Comparison of ENCODE assay signal across 14 cellular contexts in the genomic region with DNA sequence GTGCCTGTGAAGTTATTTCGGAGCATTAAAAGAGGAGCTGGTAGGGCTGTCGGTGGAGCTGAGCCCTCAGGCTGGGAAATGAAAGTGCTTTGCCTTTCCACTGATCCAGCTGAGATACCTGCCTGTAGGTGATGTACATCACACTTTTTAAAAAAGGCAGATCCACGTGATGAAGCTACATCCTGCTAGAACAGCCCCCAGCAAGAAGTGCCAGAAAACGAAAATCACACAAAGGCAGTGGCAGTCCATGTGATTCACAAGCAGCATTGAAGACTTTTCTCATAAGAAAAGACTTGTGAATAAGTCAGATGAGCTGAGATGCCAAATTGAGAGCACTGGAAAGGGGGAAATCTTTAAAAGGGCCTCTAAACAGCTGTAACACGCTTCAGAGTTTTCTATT.
DNase-seq lines count a peak whose midpoint lies in the region; ATAC-seq, FAIRE-seq and TF ChIP-seq lines count a peak whose summit lies in the region.
"Had no signal": no experiment of that assay in that cellular context is flagged by ENCODE, and none has a peak within 500 bp of the region (broad histone marks: within the 10 kb centered on the region; RNA-seq: fewer than 3 reads in every experiment).

No MANE protein-coding gene starts in this region.

- FAIRE-seq in GM12891 (lab: Jason Lieb, UNC): peak; percentile 13
- FAIRE-seq: HepG2 had no signal

- no peak overlapping the region for H4K5ac ChIP-seq in mesendoderm (ENCODE audit: low read length)

- H3K79me1 ChIP-seq in neuronal stem cell (ENCODE audit: low read depth, low read length): no peaks in the 10 kb centered on the region
- H3K79me1 ChIP-seq in mesendoderm (ENCODE audit: low read length): no peaks in the 10 kb centered on the region

- H3K4me1 ChIP-seq in OCI-LY3 (ENCODE audit: low read length) (peaks cover 4% of the 10 kb centered on the region; the same call in 1 of the 2 replicates), neuronal stem cell (ENCODE audit: control insufficient read depth in 2 of 2, insufficient read depth in 1 of 2, low read depth in 1 of 2, low read length in 2 of 2) (no peaks in the 10 kb centered on the region), mesendoderm (ENCODE audit: control insufficient read depth, low read depth, low read length) (no peaks in the 10 kb centered on the region)

- H3K14ac ChIP-seq in neuronal stem cell (ENCODE audit: low read length): no peak overlapping the region

- peak; percentile 68 for ATAC-seq in HG02588 (IDR thresholded peaks at IDR 0.05; ENCODE audit: unreplicated experiment)
- ATAC-seq: HepG2, Panc1 had no signal

- H2AFZ ChIP-seq in OCI-LY3 (ENCODE audit: low read depth, low read length) (peak overlapping the region; percentile 75), neuronal stem cell (ENCODE audit: low read length) (peak overlapping the region; percentile 41)

- H3K4me3 ChIP-seq in OCI-LY3 (ENCODE audit: low read length) (no peak overlapping the region), neuronal stem cell (ENCODE audit: low read length in 2 of 2) (no peak overlapping the region), mesendoderm (ENCODE audit: low read length) (no peak overlapping the region)
- H3K4me3 ChIP-seq: MG63 had no signal

- H3K36me3 ChIP-seq in OCI-LY3 (replicated peaks; ENCODE audit: low read depth, low read length): no peaks in the 10 kb centered on the region
- H3K36me3 ChIP-seq in neuronal stem cell (replicated peaks in 1 of 2; ENCODE audit: control insufficient read depth in 2 of 2, insufficient read depth in 2 of 2, low read length in 2 of 2): no peaks in the 10 kb centered on the region
- H3K36me3 ChIP-seq in mesendoderm (ENCODE audit: control insufficient read depth, insufficient read depth, low read length): no peaks in the 10 kb centered on the region
- H3K36me3 ChIP-seq: MG63 had no signal

- TF ChIP-seq CTCF in OCI-LY3 (IDR thresholded peaks at IDR 0.05; ENCODE audit: low read depth, low read length): no peak

- no peak overlapping the region for H2AK5ac ChIP-seq in neuronal stem cell (ENCODE audit: low read depth, low read length)
- H2AK5ac ChIP-seq in mesendoderm (ENCODE audit: low read length): no peak overlapping the region

- no peak overlapping the region for H2BK120ac ChIP-seq in neuronal stem cell (ENCODE audit: low read depth, low read length)
- no peak overlapping the region for H2BK120ac ChIP-seq in mesendoderm (ENCODE audit: low read depth, low read length)

- TF ChIP-seq POLR2A in GM12891 (IDR thresholded peaks at IDR 0.05; ENCODE audit: low read depth, low read length): no peak

- no peak overlapping the region for H4K91ac ChIP-seq in neuronal stem cell (ENCODE audit: low read depth, low read length, poor library complexity)

- H3K23ac ChIP-seq in neuronal stem cell (ENCODE audit: low read depth, low read length, poor library complexity) (no peak overlapping the region), mesendoderm (ENCODE audit: low read length) (no peak overlapping the region)

- no peak overlapping the region for H2BK12ac ChIP-seq in neuronal stem cell (ENCODE audit: low read length)

- H3K79me2 ChIP-seq in OCI-LY3 (ENCODE audit: low read length) (no peaks in the 10 kb centered on the region), mesendoderm (ENCODE audit: control insufficient read depth, insufficient read depth, low read length) (no peaks in the 10 kb centered on the region)

- H3K4ac ChIP-seq in neuronal stem cell (ENCODE audit: low read length) (no peak overlapping the region), mesendoderm (ENCODE audit: low read depth, low read length) (no peak overlapping the region)

- H3K27ac ChIP-seq in OCI-LY3 (ENCODE audit: low read length): no peak overlapping the region
- no peak overlapping the region for H3K27ac ChIP-seq in neuronal stem cell (replicated peaks; ENCODE audit: low read length)
- H3K27ac ChIP-seq in mesendoderm (ENCODE audit: low read depth, low read length): no peak overlapping the region

- H3K4me2 ChIP-seq in OCI-LY3 (ENCODE audit: low read length) (peak overlapping the region; percentile 32), neuronal stem cell (ENCODE audit: insufficient read depth, low read length, poor library complexity, severe bottlenecking) (no peak overlapping the region), mesendoderm (ENCODE audit: low read length) (no peak overlapping the region)

- no peak overlapping the region for H3K56ac ChIP-seq in mesendoderm (ENCODE audit: low read length)

- DNase-seq in GM12891 (ENCODE audit: insufficient read length, low spot score) (no peak), neuronal stem cell (ENCODE audit: low spot score) (no peak), glomerular visceral epithelial cell (ENCODE audit: extremely low spot score) (no peak), mesendoderm (no peak), DMS 273 treated with DMSO at 0.1 percent for 48 hours (lab: John Stamatoyannopoulos, UW) (no peak)
- DNase-seq: HCEC 1CT, MG63, NCI-H1092 treated with DMSO at 0.1 percent for 48 hours, NCI-H510A treated with DMSO at 0.1 percent for 48 hours, NCI-H82 had no signal

- no peak overlapping the region for H3K18ac ChIP-seq in neuronal stem cell (ENCODE audit: low read length)
- no peak overlapping the region for H3K18ac ChIP-seq in mesendoderm (ENCODE audit: low read length)

- no CpG with 5 or more reads among the region's 5 CpGs for WGBS in neuronal stem cell (ENCODE audit: extremely low coverage in 2 of 2, insufficient read length in 2 of 2, insufficient replicate concordance in 1 of 2), 2 donors
- no CpG with 5 or more reads among the region's 5 CpGs for WGBS in mesendoderm (ENCODE audit: extremely low coverage, insufficient coverage, low lambda C conversion rate)

- H2BK15ac ChIP-seq in neuronal stem cell (ENCODE audit: low read length) (no peak overlapping the region), mesendoderm (replicated peaks; ENCODE audit: low read depth) (no peak overlapping the region)

- H3K9me3 ChIP-seq in OCI-LY3 (ENCODE audit: insufficient read depth, low read length) (no peaks in the 10 kb centered on the region), neuronal stem cell (replicated peaks in 1 of 2; ENCODE audit: control insufficient read depth in 2 of 2, insufficient read depth in 1 of 2, low read depth in 1 of 2, low read length in 2 of 2) (no peaks in the 10 kb centered on the region)
- H3K9me3 ChIP-seq: MG63 had no signal

- H2BK5ac ChIP-seq in neuronal stem cell (ENCODE audit: low read length): no peak overlapping the region
- no peak overlapping the region for H2BK5ac ChIP-seq in mesendoderm (ENCODE audit: low read length)

- H4K20me1 ChIP-seq in OCI-LY3 (ENCODE audit: insufficient read depth, low read length): no peaks in the 10 kb centered on the region

- no peaks in the 10 kb centered on the region for H3K27me3 ChIP-seq in OCI-LY3 (ENCODE audit: low read depth, low read length)
- no peaks in the 10 kb centered on the region for H3K27me3 ChIP-seq in neuronal stem cell (ENCODE audit: control insufficient read depth in 3 of 3, insufficient read depth in 3 of 3, low read depth in 1 of 3, low read length in 3 of 3)
- no peaks in the 10 kb centered on the region for H3K27me3 ChIP-seq in mesendoderm (ENCODE audit: insufficient read depth, low read length, poor library complexity)
- H3K27me3 ChIP-seq: MG63 had no signal

- H3K9ac ChIP-seq in OCI-LY3 (ENCODE audit: low read length): no peak overlapping the region
- no peak overlapping the region for H3K9ac ChIP-seq in neuronal stem cell (ENCODE audit: low read depth, low read length, poor library complexity)
- H3K9ac ChIP-seq in mesendoderm (ENCODE audit: low read length): no peak overlapping the region

- H4K8ac ChIP-seq in neuronal stem cell (ENCODE audit: low read depth, low read length): no peak overlapping the region
- H4K8ac ChIP-seq in mesendoderm (ENCODE audit: low read depth, low read length): no peak overlapping the region

TF ChIP-seq in GM12891, 5 proteins besides CTCF, POLR2A, EP300 and RAD21:
- TF ChIP-seq POLR2AphosphoS5 (IDR thresholded peaks at IDR 0.05; ENCODE audit: low read depth, low read length) (no peak), PAX5 (IDR thresholded peaks at IDR 0.05; ENCODE audit: insufficient read depth, low read length, severe bottlenecking) (no peak), POU2F2 (IDR thresholded peaks at IDR 0.05; ENCODE audit: low read depth, low read length) (no peak), SPI1 (IDR thresholded peaks at IDR 0.05; ENCODE audit: low read depth, low read length) (no peak), TAF1 (IDR thresholded peaks at IDR 0.05; ENCODE audit: low read depth, low read length) (no peak)
